Comparison of ENCODE assay signal across 32 cellular contexts in genomic region chr15:70293606-70294470, GRCh38.
"Had no signal": no experiment of that assay in that cellular context is flagged by ENCODE, and none has a peak within 500 bp of the region (broad histone marks: within the 10 kb centered on the region; RNA-seq: fewer than 3 reads in every experiment).

No MANE protein-coding gene starts in this region.

- H3K27ac ChIP-seq: KMS-11, PC-9, RWPE1 had no signal

- H3K4me3 ChIP-seq: PC-9 had no signal

- ATAC-seq: activated CD8-positive, alpha-beta T cell treated with anti-CD3 and anti-CD28 coated beads for 36 hours; activated naive CD8-positive, alpha-beta T cell treated with anti-CD3 and anti-CD28 coated beads, Interleukin-2, amount 50 U/mL, for 24 hours; Right ventricle myocardium inferior had no signal

- H3K4me1 Mint-ChIP-seq: activated CD4-positive, alpha-beta T cell treated with anti-CD3 and anti-CD28 coated beads, Interleukin-2, amount 10 ng/mL, durations not matched to agents 24 days and 14 days; activated naive CD4-positive, alpha-beta T cell treated with anti-CD3 and anti-CD28 coated beads, Interleukin-2, amount 10 ng/mL, durations not matched to agents 7 days and 5 days had no signal

- H3K36me3 Mint-ChIP-seq: activated naive CD4-positive, alpha-beta T cell treated with anti-CD3 and anti-CD28 coated beads, Interleukin-2, amount 10 ng/mL, durations not matched to agents 7 days and 5 days; activated naive CD8-positive, alpha-beta T cell; brain had no signal

- DNase-seq: activated CD4-positive, alpha-beta T cell treated with anti-CD3 and anti-CD28 coated beads, Interleukin-2, amount 10 ng/mL, durations not matched to agents 24 days and 14 days; activated CD4-positive, alpha-beta T cell treated with anti-CD3 and anti-CD28 coated beads, Interleukin-2, amount 50 U/mL, for 4 hours; activated CD8-positive, alpha-beta memory T cell treated with anti-CD3 and anti-CD28 coated beads, Interleukin-2, amount 50 U/mL, for 4 hours; activated CD8-positive, alpha-beta T cell treated with anti-CD3 and anti-CD28 coated beads for 36 hours; activated effector memory CD4-positive, alpha-beta T cell treated with Interleukin-2 at 50 U/mL for 16 hours; activated naive CD4-positive, alpha-beta T cell treated with anti-CD3 and anti-CD28 coated beads, Interleukin-2, amount 10 ng/mL, durations not matched to agents 7 days and 5 days; activated naive CD8-positive, alpha-beta T cell treated with anti-CD3 and anti-CD28 coated beads, Interleukin-2, amount 50 U/mL, for 24 hours; activated T-cell treated with anti-CD3 and anti-CD28 coated beads for 4 hours; activated T-cell treated with anti-CD3 and anti-CD28 coated beads, Interleukin-2, amount 50 U/mL, for 48 hours; anterior cingulate cortex; caudate nucleus; cerebellar nuclear complex; NCI-H1092 treated with DMSO at 0.1 percent for 48 hours; NCI-H1417; NCI-H146; NCI-H187; NCI-H2029 treated with DMSO at 0.1 percent for 48 hours; NCI-H2107; NCI-H2171; NCI-H510A; NCI-H526; NCI-H748 treated with DMSO at 0.1 percent for 48 hours; NK-92 treated with Interleukin-12 subunit alpha and Interleukin-12 subunit beta, amount 100 ng/mL, for 24 hours; PC-9; SIG-M5 had no signal

- H3K9me3 Mint-ChIP-seq: activated CD4-positive, alpha-beta T cell treated with anti-CD3 and anti-CD28 coated beads, Interleukin-2, amount 10 ng/mL, durations not matched to agents 24 days and 14 days; activated CD8-positive, alpha-beta T cell treated with anti-CD3 and anti-CD28 coated beads for 36 hours; activated naive CD4-positive, alpha-beta T cell treated with anti-CD3 and anti-CD28 coated beads, Interleukin-2, amount 10 ng/mL, durations not matched to agents 7 days and 5 days; activated naive CD8-positive, alpha-beta T cell treated with anti-CD3 and anti-CD28 coated beads, Interleukin-2, amount 50 U/mL, for 24 hours; T-helper 1 cell treated with Interleukin-12 subunit alpha and Interleukin-12 subunit beta and Interleukin-4 antibody, amounts not matched to agents 30 μg/mL and 1 μg/mL, for 36 hours; T-helper 2 cell treated with Interferon-gamma antibody and Interleukin-4, amounts not matched to agents 5 μg/mL and 100 μg/mL, for 36 hours had no signal

- H3K27ac Mint-ChIP-seq: activated CD4-positive, alpha-beta T cell treated with anti-CD3 and anti-CD28 coated beads, Interleukin-2, amount 10 ng/mL, durations not matched to agents 24 days and 14 days; activated CD8-positive, alpha-beta T cell treated with anti-CD3 and anti-CD28 coated beads for 36 hours; activated naive CD4-positive, alpha-beta T cell treated with anti-CD3 and anti-CD28 coated beads, Interleukin-2, amount 10 ng/mL, durations not matched to agents 7 days and 5 days; activated naive CD8-positive, alpha-beta T cell; activated naive CD8-positive, alpha-beta T cell treated with anti-CD3 and anti-CD28 coated beads, Interleukin-2, amount 50 U/mL, for 24 hours; T-helper 1 cell treated with Interleukin-12 subunit alpha and Interleukin-12 subunit beta and Interleukin-4 antibody, amounts not matched to agents 30 μg/mL and 1 μg/mL, for 36 hours; T-helper 2 cell treated with Interferon-gamma antibody and Interleukin-4, amounts not matched to agents 5 μg/mL and 100 μg/mL, for 36 hours had no signal

- H3K4me2 ChIP-seq: KMS-11, PC-9 had no signal

- H3K27me3 Mint-ChIP-seq: activated naive CD8-positive, alpha-beta T cell had no signal

- H2AFZ ChIP-seq: PC-9 had no signal

- H3K9ac ChIP-seq: KMS-11 had no signal

- H3K4me3 Mint-ChIP-seq: activated CD4-positive, alpha-beta T cell treated with anti-CD3 and anti-CD28 coated beads, Interleukin-2, amount 10 ng/mL, durations not matched to agents 24 days and 14 days; activated CD8-positive, alpha-beta T cell treated with anti-CD3 and anti-CD28 coated beads for 36 hours; activated naive CD4-positive, alpha-beta T cell treated with anti-CD3 and anti-CD28 coated beads, Interleukin-2, amount 10 ng/mL, durations not matched to agents 7 days and 5 days; activated naive CD8-positive, alpha-beta T cell; activated naive CD8-positive, alpha-beta T cell treated with anti-CD3 and anti-CD28 coated beads, Interleukin-2, amount 50 U/mL, for 24 hours; brain; T-helper 1 cell treated with Interleukin-12 subunit alpha and Interleukin-12 subunit beta and Interleukin-4 antibody, amounts not matched to agents 30 μg/mL and 1 μg/mL, for 36 hours; T-helper 2 cell treated with Interferon-gamma antibody and Interleukin-4, amounts not matched to agents 5 μg/mL and 100 μg/mL, for 36 hours had no signal
